In the genomic region with DNA sequence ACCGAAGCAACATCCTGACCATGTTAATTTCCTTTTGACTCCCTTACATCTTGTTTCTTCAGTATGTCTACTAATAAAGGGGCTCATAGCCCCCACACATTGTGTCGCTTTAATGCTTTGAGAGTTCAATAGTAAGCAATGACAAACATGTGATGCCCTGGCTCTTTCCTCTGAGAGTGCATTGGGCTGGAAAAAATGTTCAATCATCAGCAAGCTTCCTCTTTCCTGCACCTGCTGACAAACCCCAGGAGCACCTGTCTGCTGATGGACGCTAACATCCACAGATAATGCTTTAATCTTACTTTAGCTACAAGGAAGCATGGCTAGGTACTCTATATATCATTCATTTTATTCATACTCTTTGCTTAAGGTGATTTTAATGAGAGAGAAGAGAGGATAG, we compare ENCODE assay signal across 20 cellular contexts.
DNase-seq lines count a peak whose midpoint lies in the region; ATAC-seq and TF ChIP-seq lines count a peak whose summit lies in the region.
"Had no signal": no experiment of that assay in that cellular context is flagged by ENCODE, and none has a peak within 500 bp of the region (broad histone marks: within the 10 kb centered on the region; RNA-seq: fewer than 3 reads in every experiment).

No MANE protein-coding gene starts in this region.

- CTCF ChIA-PET in OCI-LY7 (lab: Charles Lee; ENCODE audit: unreplicated experiment) = no interaction called here
- CTCF ChIA-PET in RWPE1 (lab: Yijun Ruan, JAX) = no interaction called here

- H3K9me2 ChIP-seq in OCI-LY7 (ENCODE audit: insufficient read depth, low read length) = no peaks in the 10 kb centered on the region
- H3K9me2 ChIP-seq: SK-N-SH had no signal

- POLR2A ChIA-PET in OCI-LY7 (lab: Charles Lee) (interaction anchor here (0.6 to 2.1 kb wide), 9 partner anchors 9 to 399 kb away, joined by 3 to 12 read pairs (median 4); no protein-coding TSS in a partner anchor), RWPE1 (lab: Yijun Ruan, JAX; ENCODE audit: low non-redundant PET) (no interaction called here)

- H3K27ac Mint-ChIP-seq in stimulated activated memory B cell treated with anti-CD40 and anti-IgM and Interleukin-4, amounts not matched to agents 10 μg/mL and 1 μg/mL and 100 μg/mL, for 72 hours = no peak overlapping the region
- H3K27ac Mint-ChIP-seq: activated CD4-positive, alpha-beta T cell treated with anti-CD3 and anti-CD28 coated beads, Interleukin-2, amount 10 ng/mL, durations not matched to agents 7 days and 5 days; activated naive CD4-positive, alpha-beta T cell treated with anti-CD3 and anti-CD28 coated beads, Interleukin-2, amount 50 U/mL, for 24 hours had no signal

- DNase-seq in DMS153 (lab: John Stamatoyannopoulos, UW) (peak; percentile 60), DMS153 treated with DMSO at 0.1 percent for 48 hours (lab: John Stamatoyannopoulos, UW; ENCODE audit: unreplicated experiment) (no peak), NCI-H2107 treated with DMSO at 0.1 percent for 48 hours (lab: John Stamatoyannopoulos, UW; ENCODE audit: unreplicated experiment) (peak; percentile 65), OCI-LY7 (ENCODE audit: low spot score) (peak; percentile 90), NCI-H1694 treated with DMSO at 0.1 percent for 48 hours (lab: John Stamatoyannopoulos, UW) (no peak), RWPE1 (ENCODE audit: low spot score) (no peak), omental fat pad (ENCODE audit: low spot score) (no peak)
- DNase-seq: activated CD4-positive, alpha-beta T cell treated with anti-CD3 and anti-CD28 coated beads, Interleukin-2, amount 10 ng/mL, durations not matched to agents 7 days and 5 days; body of pancreas; esophagus squamous epithelium; heart right ventricle; midbrain; NCI-H1105; SK-N-SH had no signal

- no peaks in the 10 kb centered on the region for H3K36me3 Mint-ChIP-seq in stimulated activated memory B cell treated with anti-CD40 and anti-IgM and Interleukin-4, amounts not matched to agents 10 μg/mL and 1 μg/mL and 100 μg/mL, for 72 hours
- H3K36me3 Mint-ChIP-seq: activated naive CD4-positive, alpha-beta T cell treated with anti-CD3 and anti-CD28 coated beads, Interleukin-2, amount 50 U/mL, for 24 hours had no signal

- intact Hi-C loops in OCI-LY7 (cut with micrococcal nuclease; ENCODE audit: unreplicated experiment) = loop anchor here (5.0 kb wide), 1 partner anchor 100 kb away; no protein-coding TSS in a partner anchor

- H3K9me3 Mint-ChIP-seq in stimulated activated memory B cell treated with anti-CD40 and anti-IgM and Interleukin-4, amounts not matched to agents 10 μg/mL and 1 μg/mL and 100 μg/mL, for 72 hours = peaks cover 3% of the 10 kb centered on the region
- H3K9me3 Mint-ChIP-seq: activated CD4-positive, alpha-beta T cell treated with anti-CD3 and anti-CD28 coated beads, Interleukin-2, amount 10 ng/mL, durations not matched to agents 7 days and 5 days; activated naive CD4-positive, alpha-beta T cell treated with anti-CD3 and anti-CD28 coated beads, Interleukin-2, amount 50 U/mL, for 24 hours had no signal

- H3K9me3 ChIP-seq in OCI-LY7 (ENCODE audit: low read length) = no peaks in the 10 kb centered on the region
- H3K9me3 ChIP-seq: body of pancreas, esophagus squamous epithelium, heart right ventricle, SK-N-SH, tibial nerve had no signal

- H4K20me1 ChIP-seq in OCI-LY7 (ENCODE audit: insufficient read depth, low read length) = no peaks in the 10 kb centered on the region

- H3K4me3 Mint-ChIP-seq in stimulated activated memory B cell treated with anti-CD40 and anti-IgM and Interleukin-4, amounts not matched to agents 10 μg/mL and 1 μg/mL and 100 μg/mL, for 72 hours = no peak overlapping the region
- H3K4me3 Mint-ChIP-seq: activated CD4-positive, alpha-beta T cell treated with anti-CD3 and anti-CD28 coated beads, Interleukin-2, amount 10 ng/mL, durations not matched to agents 7 days and 5 days; activated naive CD4-positive, alpha-beta T cell treated with anti-CD3 and anti-CD28 coated beads, Interleukin-2, amount 50 U/mL, for 24 hours had no signal

- no peak overlapping the region for H2AFZ ChIP-seq in OCI-LY7 (ENCODE audit: low read length)

- no peaks in the 10 kb centered on the region for H3K36me3 ChIP-seq in OCI-LY7 (ENCODE audit: insufficient read depth, low read length)
- H3K36me3 ChIP-seq: esophagus squamous epithelium, heart right ventricle, tibial nerve had no signal

- peak; percentile 67 for ATAC-seq in stimulated activated memory B cell treated with anti-CD40 and anti-IgM and Interleukin-4, amounts not matched to agents 10 μg/mL and 1 μg/mL and 100 μg/mL, for 72 hours
- no peak for ATAC-seq in omental fat pad (ENCODE audit: low FRiP score)
- ATAC-seq: body of pancreas, heart right ventricle, K562 had no signal

- H3K4me3 ChIP-seq in OCI-LY7 (ENCODE audit: low read depth, low read length, poor library complexity, severe bottlenecking) = peak overlapping the region; percentile 44
- H3K4me3 ChIP-seq: body of pancreas, esophagus squamous epithelium, heart right ventricle, K562, tibial nerve had no signal

- peaks cover 11% of the 10 kb centered on the region for H3K4me1 Mint-ChIP-seq in stimulated activated memory B cell treated with anti-CD40 and anti-IgM and Interleukin-4, amounts not matched to agents 10 μg/mL and 1 μg/mL and 100 μg/mL, for 72 hours
- H3K4me1 Mint-ChIP-seq: activated CD4-positive, alpha-beta T cell treated with anti-CD3 and anti-CD28 coated beads, Interleukin-2, amount 10 ng/mL, durations not matched to agents 7 days and 5 days; activated naive CD4-positive, alpha-beta T cell treated with anti-CD3 and anti-CD28 coated beads, Interleukin-2, amount 50 U/mL, for 24 hours had no signal

- no peaks in the 10 kb centered on the region for H3K79me2 ChIP-seq in OCI-LY7 (ENCODE audit: insufficient read depth, low read depth, low read length)

- peaks cover 52% of the 10 kb centered on the region for H3K4me1 ChIP-seq in OCI-LY7 (ENCODE audit: insufficient read depth, low read length, poor library complexity, severe bottlenecking)

- BruUV-seq in OCI-LY7 (replicated peaks; lab: Mats Ljungman, UMichigan) = no TSS peak

- H3K4me2 ChIP-seq in OCI-LY7 (ENCODE audit: low read length) = peak overlapping the region; percentile 68
- H3K4me2 ChIP-seq: SK-N-SH had no signal

- H3K27me3 Mint-ChIP-seq in stimulated activated memory B cell treated with anti-CD40 and anti-IgM and Interleukin-4, amounts not matched to agents 10 μg/mL and 1 μg/mL and 100 μg/mL, for 72 hours = no peaks in the 10 kb centered on the region

- H3K27ac ChIP-seq in OCI-LY7 (ENCODE audit: low read depth, low read length, poor library complexity, severe bottlenecking) (peak overlapping the region; percentile 28), RWPE1 (no peak overlapping the region)
- H3K27ac ChIP-seq: 22Rv1, body of pancreas, C4-2B, esophagus squamous epithelium, heart right ventricle, tibial nerve had no signal

- TF ChIP-seq CTCF in OCI-LY7 (conservative IDR thresholded peaks at IDR 0.05; ENCODE audit: low read length) (no peak), RWPE1 (conservative IDR thresholded peaks at IDR 0.05; ENCODE audit: low read depth) (no peak), omental fat pad (IDR thresholded peaks at IDR 0.05) (no peak)

Comparison
In these comparisons a context has a peak if more than half of its experiments do, and no peak if none do; other contexts are left out.
1. DNase-seq: peak in DMS153 (single experiment), NCI-H2107 treated with DMSO at 0.1 percent for 48 hours (single experiment) and OCI-LY7 (single experiment); none in DMS153 treated with DMSO at 0.1 percent for 48 hours (single experiment), NCI-H1694 treated with DMSO at 0.1 percent for 48 hours (single experiment), RWPE1 (single experiment) and omental fat pad (single experiment).